1 cellular context compared by ENCODE assay signal in genomic region chr21:15066231-15066577, GRCh38.
TF ChIP-seq lines count a peak whose summit lies in the region.

No MANE protein-coding gene starts in this region.

TF ChIP-seq in SK-N-SH, 30 proteins besides CTCF, POLR2A, EP300 and RAD21 (continued from another document):
- TF ChIP-seq PBX3 (IDR thresholded peaks at IDR 0.05) (no peak), MXI1 (IDR thresholded peaks at IDR 0.05; ENCODE audit: low read depth, low read length) (no peak)
